Comparison of ENCODE assay signal across 1 cellular context in the genomic region with DNA sequence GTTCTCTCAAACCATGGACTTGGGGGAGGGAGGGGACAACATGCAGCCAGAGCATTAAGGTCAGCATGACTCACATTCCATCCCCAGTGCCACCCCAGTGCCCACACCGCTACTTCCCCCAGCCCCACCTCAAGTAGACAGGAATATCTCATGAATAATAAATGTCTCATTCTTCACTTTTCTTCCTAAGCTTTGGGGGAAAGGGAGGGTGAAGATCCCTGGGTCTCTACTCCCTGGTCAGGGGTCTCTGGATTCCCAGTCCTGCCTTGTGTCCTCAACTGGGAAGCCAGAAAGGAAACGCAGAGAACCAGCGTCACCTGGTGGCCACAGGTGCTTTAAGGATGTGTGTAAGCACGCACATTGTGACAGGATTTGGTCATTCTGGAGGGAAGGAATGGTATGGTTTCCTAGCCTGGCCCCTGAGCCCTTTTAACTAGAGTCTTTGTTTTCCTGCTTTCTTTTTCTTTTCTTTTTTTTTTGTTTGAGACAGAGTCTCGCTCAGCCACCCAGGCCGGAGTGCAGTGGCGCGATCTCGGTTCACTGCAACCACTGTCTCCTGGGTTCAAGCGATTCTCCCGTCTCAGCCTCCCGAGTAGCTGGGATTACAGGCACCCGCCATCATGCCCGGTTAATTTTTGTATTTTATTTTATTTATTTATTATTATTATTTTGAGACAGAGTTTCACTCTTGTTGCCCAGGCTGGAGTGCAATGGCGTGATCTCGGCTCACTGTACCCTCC.
TF ChIP-seq lines count a peak whose summit lies in the region.

No MANE protein-coding gene starts in this region.

TF ChIP-seq in HepG2, 621 proteins besides CTCF, POLR2A, EP300 and RAD21 (continued from another document and continues in another):
- TF ChIP-seq, protein P1, sequence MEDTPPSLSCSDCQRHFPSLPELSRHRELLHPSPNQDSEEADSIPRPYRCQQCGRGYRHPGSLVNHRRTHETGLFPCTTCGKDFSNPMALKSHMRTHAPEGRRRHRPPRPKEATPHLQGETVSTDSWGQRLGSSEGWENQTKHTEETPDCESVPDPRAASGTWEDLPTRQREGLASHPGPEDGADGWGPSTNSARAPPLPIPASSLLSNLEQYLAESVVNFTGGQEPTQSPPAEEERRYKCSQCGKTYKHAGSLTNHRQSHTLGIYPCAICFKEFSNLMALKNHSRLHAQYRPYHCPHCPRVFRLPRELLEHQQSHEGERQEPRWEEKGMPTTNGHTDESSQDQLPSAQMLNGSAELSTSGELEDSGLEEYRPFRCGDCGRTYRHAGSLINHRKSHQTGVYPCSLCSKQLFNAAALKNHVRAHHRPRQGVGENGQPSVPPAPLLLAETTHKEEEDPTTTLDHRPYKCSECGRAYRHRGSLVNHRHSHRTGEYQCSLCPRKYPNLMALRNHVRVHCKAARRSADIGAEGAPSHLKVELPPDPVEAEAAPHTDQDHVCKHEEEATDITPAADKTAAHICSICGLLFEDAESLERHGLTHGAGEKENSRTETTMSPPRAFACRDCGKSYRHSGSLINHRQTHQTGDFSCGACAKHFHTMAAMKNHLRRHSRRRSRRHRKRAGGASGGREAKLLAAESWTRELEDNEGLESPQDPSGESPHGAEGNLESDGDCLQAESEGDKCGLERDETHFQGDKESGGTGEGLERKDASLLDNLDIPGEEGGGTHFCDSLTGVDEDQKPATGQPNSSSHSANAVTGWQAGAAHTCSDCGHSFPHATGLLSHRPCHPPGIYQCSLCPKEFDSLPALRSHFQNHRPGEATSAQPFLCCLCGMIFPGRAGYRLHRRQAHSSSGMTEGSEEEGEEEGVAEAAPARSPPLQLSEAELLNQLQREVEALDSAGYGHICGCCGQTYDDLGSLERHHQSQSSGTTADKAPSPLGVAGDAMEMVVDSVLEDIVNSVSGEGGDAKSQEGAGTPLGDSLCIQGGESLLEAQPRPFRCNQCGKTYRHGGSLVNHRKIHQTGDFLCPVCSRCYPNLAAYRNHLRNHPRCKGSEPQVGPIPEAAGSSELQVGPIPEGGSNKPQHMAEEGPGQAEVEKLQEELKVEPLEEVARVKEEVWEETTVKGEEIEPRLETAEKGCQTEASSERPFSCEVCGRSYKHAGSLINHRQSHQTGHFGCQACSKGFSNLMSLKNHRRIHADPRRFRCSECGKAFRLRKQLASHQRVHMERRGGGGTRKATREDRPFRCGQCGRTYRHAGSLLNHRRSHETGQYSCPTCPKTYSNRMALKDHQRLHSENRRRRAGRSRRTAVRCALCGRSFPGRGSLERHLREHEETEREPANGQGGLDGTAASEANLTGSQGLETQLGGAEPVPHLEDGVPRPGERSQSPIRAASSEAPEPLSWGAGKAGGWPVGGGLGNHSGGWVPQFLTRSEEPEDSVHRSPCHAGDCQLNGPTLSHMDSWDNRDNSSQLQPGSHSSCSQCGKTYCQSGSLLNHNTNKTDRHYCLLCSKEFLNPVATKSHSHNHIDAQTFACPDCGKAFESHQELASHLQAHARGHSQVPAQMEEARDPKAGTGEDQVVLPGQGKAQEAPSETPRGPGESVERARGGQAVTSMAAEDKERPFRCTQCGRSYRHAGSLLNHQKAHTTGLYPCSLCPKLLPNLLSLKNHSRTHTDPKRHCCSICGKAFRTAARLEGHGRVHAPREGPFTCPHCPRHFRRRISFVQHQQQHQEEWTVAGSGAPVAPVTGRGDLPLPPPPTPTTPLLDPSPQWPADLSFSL (CRISPR knock-in tag; IDR thresholded peaks at IDR 0.05), result no peak
- TF ChIP-seq ZNF337 (CRISPR knock-in tag; IDR thresholded peaks at IDR 0.05; ENCODE audit: borderline replicate concordance, low read depth) (no peak), ZNF83 (CRISPR knock-in tag; IDR thresholded peaks at IDR 0.05; ENCODE audit: borderline replicate concordance) (no peak), ZNF550 (CRISPR knock-in tag; IDR thresholded peaks at IDR 0.05; ENCODE audit: borderline replicate concordance) (no peak), MBD4 (IDR thresholded peaks at IDR 0.05; ENCODE audit: borderline replicate concordance, low read length) (no peak), ELF3 (CRISPR knock-in tag; IDR thresholded peaks at IDR 0.05) (peak; percentile 67; the same call in 1 of the 2 replicates), LCORL (IDR thresholded peaks at IDR 0.05) (no peak), LCORL (CRISPR knock-in tag; IDR thresholded peaks at IDR 0.05) (peak; percentile 68)
- TF ChIP-seq, protein P2, sequence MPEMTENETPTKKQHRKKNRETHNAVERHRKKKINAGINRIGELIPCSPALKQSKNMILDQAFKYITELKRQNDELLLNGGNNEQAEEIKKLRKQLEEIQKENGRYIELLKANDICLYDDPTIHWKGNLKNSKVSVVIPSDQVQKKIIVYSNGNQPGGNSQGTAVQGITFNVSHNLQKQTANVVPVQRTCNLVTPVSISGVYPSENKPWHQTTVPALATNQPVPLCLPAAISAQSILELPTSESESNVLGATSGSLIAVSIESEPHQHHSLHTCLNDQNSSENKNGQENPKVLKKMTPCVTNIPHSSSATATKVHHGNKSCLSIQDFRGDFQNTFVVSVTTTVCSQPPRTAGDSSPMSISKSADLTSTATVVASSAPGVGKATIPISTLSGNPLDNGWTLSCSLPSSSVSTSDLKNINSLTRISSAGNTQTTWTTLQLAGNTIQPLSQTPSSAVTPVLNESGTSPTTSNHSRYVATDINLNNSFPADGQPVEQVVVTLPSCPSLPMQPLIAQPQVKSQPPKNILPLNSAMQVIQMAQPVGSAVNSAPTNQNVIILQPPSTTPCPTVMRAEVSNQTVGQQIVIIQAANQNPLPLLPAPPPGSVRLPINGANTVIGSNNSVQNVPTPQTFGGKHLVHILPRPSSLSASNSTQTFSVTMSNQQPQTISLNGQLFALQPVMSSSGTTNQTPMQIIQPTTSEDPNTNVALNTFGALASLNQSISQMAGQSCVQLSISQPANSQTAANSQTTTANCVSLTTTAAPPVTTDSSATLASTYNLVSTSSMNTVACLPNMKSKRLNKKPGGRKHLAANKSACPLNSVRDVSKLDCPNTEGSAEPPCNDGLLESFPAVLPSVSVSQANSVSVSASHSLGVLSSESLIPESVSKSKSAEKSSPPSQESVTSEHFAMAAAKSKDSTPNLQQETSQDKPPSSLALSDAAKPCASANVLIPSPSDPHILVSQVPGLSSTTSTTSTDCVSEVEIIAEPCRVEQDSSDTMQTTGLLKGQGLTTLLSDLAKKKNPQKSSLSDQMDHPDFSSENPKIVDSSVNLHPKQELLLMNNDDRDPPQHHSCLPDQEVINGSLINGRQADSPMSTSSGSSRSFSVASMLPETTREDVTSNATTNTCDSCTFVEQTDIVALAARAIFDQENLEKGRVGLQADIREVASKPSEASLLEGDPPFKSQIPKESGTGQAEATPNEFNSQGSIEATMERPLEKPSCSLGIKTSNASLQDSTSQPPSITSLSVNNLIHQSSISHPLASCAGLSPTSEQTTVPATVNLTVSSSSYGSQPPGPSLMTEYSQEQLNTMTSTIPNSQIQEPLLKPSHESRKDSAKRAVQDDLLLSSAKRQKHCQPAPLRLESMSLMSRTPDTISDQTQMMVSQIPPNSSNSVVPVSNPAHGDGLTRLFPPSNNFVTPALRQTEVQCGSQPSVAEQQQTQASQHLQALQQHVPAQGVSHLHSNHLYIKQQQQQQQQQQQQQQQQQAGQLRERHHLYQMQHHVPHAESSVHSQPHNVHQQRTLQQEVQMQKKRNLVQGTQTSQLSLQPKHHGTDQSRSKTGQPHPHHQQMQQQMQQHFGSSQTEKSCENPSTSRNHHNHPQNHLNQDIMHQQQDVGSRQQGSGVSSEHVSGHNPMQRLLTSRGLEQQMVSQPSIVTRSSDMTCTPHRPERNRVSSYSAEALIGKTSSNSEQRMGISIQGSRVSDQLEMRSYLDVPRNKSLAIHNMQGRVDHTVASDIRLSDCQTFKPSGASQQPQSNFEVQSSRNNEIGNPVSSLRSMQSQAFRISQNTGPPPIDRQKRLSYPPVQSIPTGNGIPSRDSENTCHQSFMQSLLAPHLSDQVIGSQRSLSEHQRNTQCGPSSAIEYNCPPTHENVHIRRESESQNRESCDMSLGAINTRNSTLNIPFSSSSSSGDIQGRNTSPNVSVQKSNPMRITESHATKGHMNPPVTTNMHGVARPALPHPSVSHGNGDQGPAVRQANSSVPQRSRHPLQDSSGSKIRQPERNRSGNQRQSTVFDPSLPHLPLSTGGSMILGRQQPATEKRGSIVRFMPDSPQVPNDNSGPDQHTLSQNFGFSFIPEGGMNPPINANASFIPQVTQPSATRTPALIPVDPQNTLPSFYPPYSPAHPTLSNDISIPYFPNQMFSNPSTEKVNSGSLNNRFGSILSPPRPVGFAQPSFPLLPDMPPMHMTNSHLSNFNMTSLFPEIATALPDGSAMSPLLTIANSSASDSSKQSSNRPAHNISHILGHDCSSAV (CRISPR knock-in tag; IDR thresholded peaks at IDR 0.05; ENCODE audit: borderline replicate concordance), result no peak
- TF ChIP-seq, protein P3, sequence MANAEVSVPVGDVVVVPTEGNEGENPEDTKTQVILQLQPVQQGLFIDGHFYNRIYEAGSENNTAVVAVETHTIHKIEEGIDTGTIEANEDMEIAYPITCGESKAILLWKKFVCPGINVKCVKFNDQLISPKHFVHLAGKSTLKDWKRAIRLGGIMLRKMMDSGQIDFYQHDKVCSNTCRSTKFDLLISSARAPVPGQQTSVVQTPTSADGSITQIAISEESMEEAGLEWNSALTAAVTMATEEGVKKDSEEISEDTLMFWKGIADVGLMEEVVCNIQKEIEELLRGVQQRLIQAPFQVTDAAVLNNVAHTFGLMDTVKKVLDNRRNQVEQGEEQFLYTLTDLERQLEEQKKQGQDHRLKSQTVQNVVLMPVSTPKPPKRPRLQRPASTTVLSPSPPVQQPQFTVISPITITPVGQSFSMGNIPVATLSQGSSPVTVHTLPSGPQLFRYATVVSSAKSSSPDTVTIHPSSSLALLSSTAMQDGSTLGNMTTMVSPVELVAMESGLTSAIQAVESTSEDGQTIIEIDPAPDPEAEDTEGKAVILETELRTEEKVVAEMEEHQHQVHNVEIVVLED (CRISPR knock-in tag; IDR thresholded peaks at IDR 0.05; ENCODE audit: borderline replicate concordance), result 0 out of 2 replicates have a peak, but pooled peaks have one; percentile 27
- TF ChIP-seq, protein P4, sequence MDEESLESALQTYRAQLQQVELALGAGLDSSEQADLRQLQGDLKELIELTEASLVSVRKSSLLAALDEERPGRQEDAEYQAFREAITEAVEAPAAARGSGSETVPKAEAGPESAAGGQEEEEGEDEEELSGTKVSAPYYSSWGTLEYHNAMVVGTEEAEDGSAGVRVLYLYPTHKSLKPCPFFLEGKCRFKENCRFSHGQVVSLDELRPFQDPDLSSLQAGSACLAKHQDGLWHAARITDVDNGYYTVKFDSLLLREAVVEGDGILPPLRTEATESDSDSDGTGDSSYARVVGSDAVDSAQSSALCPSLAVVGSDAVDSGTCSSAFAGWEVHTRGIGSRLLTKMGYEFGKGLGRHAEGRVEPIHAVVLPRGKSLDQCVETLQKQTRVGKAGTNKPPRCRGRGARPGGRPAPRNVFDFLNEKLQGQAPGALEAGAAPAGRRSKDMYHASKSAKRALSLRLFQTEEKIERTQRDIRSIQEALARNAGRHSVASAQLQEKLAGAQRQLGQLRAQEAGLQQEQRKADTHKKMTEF (CRISPR knock-in tag; IDR thresholded peaks at IDR 0.05), result peak; percentile 53; the same call in 1 of the 2 replicates
- TF ChIP-seq, protein P5, sequence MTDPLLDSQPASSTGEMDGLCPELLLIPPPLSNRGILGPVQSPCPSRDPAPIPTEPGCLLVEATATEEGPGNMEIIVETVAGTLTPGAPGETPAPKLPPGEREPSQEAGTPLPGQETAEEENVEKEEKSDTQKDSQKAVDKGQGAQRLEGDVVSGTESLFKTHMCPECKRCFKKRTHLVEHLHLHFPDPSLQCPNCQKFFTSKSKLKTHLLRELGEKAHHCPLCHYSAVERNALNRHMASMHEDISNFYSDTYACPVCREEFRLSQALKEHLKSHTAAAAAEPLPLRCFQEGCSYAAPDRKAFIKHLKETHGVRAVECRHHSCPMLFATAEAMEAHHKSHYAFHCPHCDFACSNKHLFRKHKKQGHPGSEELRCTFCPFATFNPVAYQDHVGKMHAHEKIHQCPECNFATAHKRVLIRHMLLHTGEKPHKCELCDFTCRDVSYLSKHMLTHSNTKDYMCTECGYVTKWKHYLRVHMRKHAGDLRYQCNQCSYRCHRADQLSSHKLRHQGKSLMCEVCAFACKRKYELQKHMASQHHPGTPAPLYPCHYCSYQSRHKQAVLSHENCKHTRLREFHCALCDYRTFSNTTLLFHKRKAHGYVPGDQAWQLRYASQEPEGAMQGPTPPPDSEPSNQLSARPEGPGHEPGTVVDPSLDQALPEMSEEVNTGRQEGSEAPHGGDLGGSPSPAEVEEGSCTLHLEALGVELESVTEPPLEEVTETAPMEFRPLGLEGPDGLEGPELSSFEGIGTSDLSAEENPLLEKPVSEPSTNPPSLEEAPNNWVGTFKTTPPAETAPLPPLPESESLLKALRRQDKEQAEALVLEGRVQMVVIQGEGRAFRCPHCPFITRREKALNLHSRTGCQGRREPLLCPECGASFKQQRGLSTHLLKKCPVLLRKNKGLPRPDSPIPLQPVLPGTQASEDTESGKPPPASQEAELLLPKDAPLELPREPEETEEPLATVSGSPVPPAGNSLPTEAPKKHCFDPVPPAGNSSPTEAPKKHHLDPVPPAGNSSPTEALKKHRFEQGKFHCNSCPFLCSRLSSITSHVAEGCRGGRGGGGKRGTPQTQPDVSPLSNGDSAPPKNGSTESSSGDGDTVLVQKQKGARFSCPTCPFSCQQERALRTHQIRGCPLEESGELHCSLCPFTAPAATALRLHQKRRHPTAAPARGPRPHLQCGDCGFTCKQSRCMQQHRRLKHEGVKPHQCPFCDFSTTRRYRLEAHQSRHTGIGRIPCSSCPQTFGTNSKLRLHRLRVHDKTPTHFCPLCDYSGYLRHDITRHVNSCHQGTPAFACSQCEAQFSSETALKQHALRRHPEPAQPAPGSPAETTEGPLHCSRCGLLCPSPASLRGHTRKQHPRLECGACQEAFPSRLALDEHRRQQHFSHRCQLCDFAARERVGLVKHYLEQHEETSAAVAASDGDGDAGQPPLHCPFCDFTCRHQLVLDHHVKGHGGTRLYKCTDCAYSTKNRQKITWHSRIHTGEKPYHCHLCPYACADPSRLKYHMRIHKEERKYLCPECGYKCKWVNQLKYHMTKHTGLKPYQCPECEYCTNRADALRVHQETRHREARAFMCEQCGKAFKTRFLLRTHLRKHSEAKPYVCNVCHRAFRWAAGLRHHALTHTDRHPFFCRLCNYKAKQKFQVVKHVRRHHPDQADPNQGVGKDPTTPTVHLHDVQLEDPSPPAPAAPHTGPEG (CRISPR knock-in tag; IDR thresholded peaks at IDR 0.05), result 0 out of 2 replicates have a peak, but pooled peaks have one; percentile 28
- TF ChIP-seq, protein P6, sequence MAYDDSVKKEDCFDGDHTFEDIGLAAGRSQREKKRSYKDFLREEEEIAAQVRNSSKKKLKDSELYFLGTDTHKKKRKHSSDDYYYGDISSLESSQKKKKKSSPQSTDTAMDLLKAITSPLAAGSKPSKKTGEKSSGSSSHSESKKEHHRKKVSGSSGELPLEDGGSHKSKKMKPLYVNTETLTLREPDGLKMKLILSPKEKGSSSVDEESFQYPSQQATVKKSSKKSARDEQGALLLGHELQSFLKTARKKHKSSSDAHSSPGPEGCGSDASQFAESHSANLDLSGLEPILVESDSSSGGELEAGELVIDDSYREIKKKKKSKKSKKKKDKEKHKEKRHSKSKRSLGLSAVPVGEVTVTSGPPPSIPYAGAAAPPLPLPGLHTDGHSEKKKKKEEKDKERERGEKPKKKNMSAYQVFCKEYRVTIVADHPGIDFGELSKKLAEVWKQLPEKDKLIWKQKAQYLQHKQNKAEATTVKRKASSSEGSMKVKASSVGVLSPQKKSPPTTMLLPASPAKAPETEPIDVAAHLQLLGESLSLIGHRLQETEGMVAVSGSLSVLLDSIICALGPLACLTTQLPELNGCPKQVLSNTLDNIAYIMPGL (CRISPR knock-in tag; IDR thresholded peaks at IDR 0.05; ENCODE audit: borderline replicate concordance in 1 of 2, low read depth in 1 of 2), result peak; percentile 70 to 84
